ENCODE assay signal across 14 cellular contexts in genomic region chr7:44305564-44306507, GRCh38. TPM values are rescaled to one million over a fixed set of nuclear protein-coding genes. Genes with fewer than 3 reads are reported as not detected.
A peak's percentile ranks its signal among the peaks of the same experiment; 100 is the strongest.
DNase-seq lines count a peak whose midpoint lies in the region; ATAC-seq and TF ChIP-seq lines count a peak whose summit lies in the region.
"Had no signal": no experiment of that assay in that cellular context is flagged by ENCODE, and none has a peak within 500 bp of the region (broad histone marks: within the 10 kb centered on the region; RNA-seq: fewer than 3 reads in every experiment).

No MANE protein-coding gene starts in this region.

- DNase-seq in activated CD4-positive, alpha-beta T cell treated with anti-CD3 and anti-CD28 coated beads, Interleukin-2, amount 10 ng/mL, durations not matched to agents 24 days and 14 days = no peak
- DNase-seq in activated CD4-positive, alpha-beta T cell treated with anti-CD3 and anti-CD28 coated beads, Interleukin-2, amount 50 U/mL, for 1 hour = no peak
- DNase-seq in IMR-90 (no peak), glomerular visceral epithelial cell (ENCODE audit: extremely low spot score) (peak; percentile 81), sciatic nerve (ENCODE audit: low spot score) (peak; percentile 62), NCI-H2029 (lab: John Stamatoyannopoulos, UW) (no peak), CD14-positive monocyte (ENCODE audit: low spot score) (no peak), OCI-M1 (lab: John Stamatoyannopoulos, UW) (no peak)
- DNase-seq: activated naive CD4-positive, alpha-beta T cell had no signal

- in situ Hi-C loops in IMR-90 (cut with MboI; ENCODE audit: low sequenced_read_pairs) = no loop called here

- H3K27ac ChIP-seq in IMR-90 (ENCODE audit: insufficient read depth, low read length) = no peak overlapping the region
- H3K27ac ChIP-seq: cardiac muscle cell, SK-N-MC, skin epidermis, tibial artery had no signal

- dilution Hi-C loops in IMR-90 (cut with HindIII; ENCODE audit: low sequenced_read_pairs, unreplicated experiment) = no loop called here

- no peak overlapping the region for H2BK120ac ChIP-seq in IMR-90 (ENCODE audit: low read depth, low read length)

- BruUV-seq in IMR-90 (replicated peaks; lab: Mats Ljungman, UMichigan) = no TSS peak

- TF ChIP-seq CTCF in IMR-90 (conservative IDR thresholded peaks at IDR 0.05; ENCODE audit: low read depth, low read length) (no peak), CD14-positive monocyte (IDR thresholded peaks at IDR 0.05) (no peak)

- POLR2A ChIA-PET in IMR-90 (lab: Charles Lee; ENCODE audit: unreplicated experiment) = no interaction called here

- peaks cover 5% of the 10 kb centered on the region for H3K4me1 Mint-ChIP-seq in activated CD4-positive, alpha-beta T cell treated with anti-CD3 and anti-CD28 coated beads, Interleukin-2, amount 10 ng/mL, durations not matched to agents 24 days and 14 days
- H3K4me1 Mint-ChIP-seq in CD14-positive monocyte = peaks cover 5% of the 10 kb centered on the region

- no peak overlapping the region for H3K4me3 ChIP-seq in IMR-90 (ENCODE audit: insufficient read depth, low read depth, low read length)
- H3K4me3 ChIP-seq: cardiac muscle cell, SK-N-MC, skin epidermis, tibial artery had no signal

- ATAC-seq in IMR-90 (ENCODE audit: low read depth) (no peak), sciatic nerve (peak; percentile 54)
- ATAC-seq: esophagus mucosa had no signal

- H3K4me2 ChIP-seq in IMR-90 (ENCODE audit: low read depth, low read length) = no peak overlapping the region

- no peak overlapping the region for H3K4ac ChIP-seq in IMR-90 (ENCODE audit: low read depth, low read length)

- no peaks in the 10 kb centered on the region for H3K79me1 ChIP-seq in IMR-90 (ENCODE audit: low read depth in 1 of 2, low read length in 2 of 2)

- no peak overlapping the region for H3K18ac ChIP-seq in IMR-90 (ENCODE audit: low read depth, low read length)

- no peak overlapping the region for H2BK20ac ChIP-seq in IMR-90 (ENCODE audit: low read depth, low read length)

- H4K91ac ChIP-seq in IMR-90 (ENCODE audit: insufficient read depth, low read depth, low read length) = no peak overlapping the region

- no peak overlapping the region for H2BK15ac ChIP-seq in IMR-90 (ENCODE audit: low read depth, low read length)

- no peaks in the 10 kb centered on the region for H3K9me1 ChIP-seq in IMR-90 (ENCODE audit: insufficient read depth, low read length)

- H4K8ac ChIP-seq in IMR-90 (ENCODE audit: low read depth in 2 of 2, low read length in 2 of 2) = no peak overlapping the region

- H3K9me3 Mint-ChIP-seq in activated CD4-positive, alpha-beta T cell treated with anti-CD3 and anti-CD28 coated beads, Interleukin-2, amount 10 ng/mL, durations not matched to agents 24 days and 14 days = no peaks in the 10 kb centered on the region
- H3K9me3 Mint-ChIP-seq in CD14-positive monocyte = peaks cover 0 to 13% (median 4%) of the 10 kb centered on the region in 7 donors

- peak overlapping the region; percentile 62 for H3K27ac Mint-ChIP-seq in activated CD4-positive, alpha-beta T cell treated with anti-CD3 and anti-CD28 coated beads, Interleukin-2, amount 10 ng/mL, durations not matched to agents 24 days and 14 days
- peak overlapping the region in 1 of 7 donors; percentile 63 for H3K27ac Mint-ChIP-seq in CD14-positive monocyte

- H2AK5ac ChIP-seq in IMR-90 (ENCODE audit: low read depth, low read length) = no peak overlapping the region

- H4K5ac ChIP-seq in IMR-90 (ENCODE audit: low read depth, low read length) = no peak overlapping the region

- H3K9ac ChIP-seq in IMR-90 (ENCODE audit: low read depth, low read length) = no peak overlapping the region

- H3K27me3 Mint-ChIP-seq in activated CD4-positive, alpha-beta T cell treated with anti-CD3 and anti-CD28 coated beads, Interleukin-2, amount 10 ng/mL, durations not matched to agents 24 days and 14 days = peaks cover 26% of the 10 kb centered on the region
- H3K27me3 Mint-ChIP-seq in CD14-positive monocyte (ENCODE audit: low read depth in 3 of 3) = peaks cover 19 to 54% (median 23%) of the 10 kb centered on the region in 3 donors

- H3K14ac ChIP-seq in IMR-90 (replicated peaks; ENCODE audit: low read depth, low read length) = no peak overlapping the region

- peak overlapping the region; percentile 9 for H2AK9ac ChIP-seq in IMR-90 (replicated peaks; ENCODE audit: low read depth, low read length, poor library complexity)

- H3K4me3 Mint-ChIP-seq in activated CD4-positive, alpha-beta T cell treated with anti-CD3 and anti-CD28 coated beads, Interleukin-2, amount 10 ng/mL, durations not matched to agents 24 days and 14 days = no peak overlapping the region
- no peak overlapping the region for H3K4me3 Mint-ChIP-seq in CD14-positive monocyte

- H3K56ac ChIP-seq in IMR-90 (ENCODE audit: extremely low read depth, insufficient read depth, low read length) = no peak overlapping the region

- 56% methylated on average over 7 of the region's 12 CpGs; no CpG with 5 or more reads in 1 of the 2 experiments for WGBS in IMR-90 (ENCODE audit: extremely low coverage in 2 of 2, insufficient read length in 1 of 2), 2 experiments

- intact Hi-C loops in activated CD4-positive, alpha-beta T cell treated with anti-CD3 and anti-CD28 coated beads, Interleukin-2, amount 10 ng/mL, durations not matched to agents 24 days and 14 days (cut with micrococcal nuclease) = no loop called here
- intact Hi-C loops in IMR-90 (cut with micrococcal nuclease) = no loop called here
- intact Hi-C loops in sciatic nerve (cut with DNase I) = loop anchor here (10.0 kb wide), 1 partner anchor 61 kb away; no protein-coding TSS in a partner anchor
- intact Hi-C loops in CD14-positive monocyte (cut with micrococcal nuclease) = no loop called here

- no peak for TF ChIP-seq RAD21 in IMR-90 (IDR thresholded peaks at IDR 0.05; ENCODE audit: low read length)

- CTCF ChIA-PET in IMR-90 (lab: Yijun Ruan, JAX) = interaction anchor here (0.7 kb wide), 1 partner anchor 63 kb away, joined by 3 read pairs; no protein-coding TSS in a partner anchor

- no peak overlapping the region for H3K23ac ChIP-seq in IMR-90 (ENCODE audit: low read depth, low read length)

- H3K4me1 ChIP-seq in IMR-90 (ENCODE audit: control insufficient read depth, insufficient read depth, low read length) = 0 out of 2 replicates have a peak, but pooled peaks cover 1% of the 10 kb centered on the region

- no peak overlapping the region for H2BK5ac ChIP-seq in IMR-90 (ENCODE audit: low read depth, low read length, poor library complexity, severe bottlenecking)

- H3K27me3 ChIP-seq in IMR-90 (ENCODE audit: control insufficient read depth, insufficient read depth, low read length) = peaks cover 14% of the 10 kb centered on the region

- no peaks in the 10 kb centered on the region for H3K36me3 Mint-ChIP-seq in activated CD4-positive, alpha-beta T cell treated with anti-CD3 and anti-CD28 coated beads, Interleukin-2, amount 10 ng/mL, durations not matched to agents 24 days and 14 days (ENCODE audit: low read depth)
- no peaks in the 10 kb centered on the region for H3K36me3 Mint-ChIP-seq in CD14-positive monocyte

- H3K9me3 ChIP-seq in IMR-90 (ENCODE audit: control insufficient read depth, insufficient read depth, low read length) = no peaks in the 10 kb centered on the region
- H3K9me3 ChIP-seq: tibial artery had no signal

- peak overlapping the region; percentile 10 for H2AFZ ChIP-seq in IMR-90 (replicated peaks; ENCODE audit: low read length, poor library complexity)

- H3K36me3 ChIP-seq in IMR-90 (ENCODE audit: control insufficient read depth, insufficient read depth, low read length) = no peaks in the 10 kb centered on the region
- H3K36me3 ChIP-seq: cardiac muscle cell, tibial artery had no signal

- no peaks in the 10 kb centered on the region for H4K20me1 ChIP-seq in IMR-90 (ENCODE audit: insufficient read depth, low read length)

- no peak for TF ChIP-seq POLR2A in IMR-90 (IDR thresholded peaks at IDR 0.05; ENCODE audit: low read depth, low read length)

TF ChIP-seq in IMR-90, 13 proteins besides CTCF, POLR2A, EP300 and RAD21:
- TF ChIP-seq CHD1 (IDR thresholded peaks at IDR 0.05; ENCODE audit: low read depth, low read length) (no peak), BHLHE40 (IDR thresholded peaks at IDR 0.05; ENCODE audit: low read depth, low read length) (no peak), MXI1 (IDR thresholded peaks at IDR 0.05; ENCODE audit: borderline replicate concordance, low read depth, low read length) (no peak), RFX5 (IDR thresholded peaks at IDR 0.05; ENCODE audit: low read depth, low read length) (no peak), USF2 (IDR thresholded peaks at IDR 0.05; ENCODE audit: low read depth, low read length) (no peak), MAFK (IDR thresholded peaks at IDR 0.05; ENCODE audit: low read depth, low read length) (no peak)

RNA-seq across cellular contexts. Expression of gene CAMK2B, which starts 19.6 kb away (rescaled TPM):
- total RNA-seq in activated CD4-positive, alpha-beta T cell treated with anti-CD3 and anti-CD28 coated beads, Interleukin-2, amount 10 ng/mL, durations not matched to agents 24 days and 14 days = 1.3 and 1.6 TPM in 2 replicates
- 0.18 and 0.28 TPM in 2 replicates for total RNA-seq in IMR-90 (2012; rRNA removed)
- polyA plus RNA-seq in IMR-90 (2012; rRNA removed) = 0.14 and 0.36 TPM in 2 replicates
- 0.11 and 0.74 TPM in 2 replicates for polyA plus RNA-seq in IMR-90 (2012; cell fraction: cytosol; rRNA removed)
- 0.57 and 1.0 TPM in 2 replicates for polyA plus RNA-seq in IMR-90 (2012; cell fraction: nucleus; rRNA removed; ENCODE audit: low replicate concordance)
- 26.9 TPM for total RNA-seq in sciatic nerve
- not detected for polyA plus RNA-seq in CD14-positive monocyte

Comparison
In these comparisons a context has a peak if more than half of its experiments do, and no peak if none do; other contexts are left out.
1. DNase-seq: peak in glomerular visceral epithelial cell (single experiment) and sciatic nerve (single experiment); none in activated CD4-positive, alpha-beta T cell treated with anti-CD3 and anti-CD28 coated beads, Interleukin-2, amount 10 ng/mL, durations not matched to agents 24 days and 14 days (single experiment), activated CD4-positive, alpha-beta T cell treated with anti-CD3 and anti-CD28 coated beads, Interleukin-2, amount 50 U/mL, for 1 hour (single experiment), IMR-90 (single experiment), NCI-H2029 (single experiment), CD14-positive monocyte (single experiment) and OCI-M1 (single experiment).
2. RNA of gene CAMK2B, which starts 19.6 kb away (total RNA-seq): 26.9 TPM in sciatic nerve (single experiment); 1.3 to 1.6 TPM in activated CD4-positive, alpha-beta T cell treated with anti-CD3 and anti-CD28 coated beads, Interleukin-2, amount 10 ng/mL, durations not matched to agents 24 days and 14 days and 0.18 to 0.28 TPM in IMR-90; every median in the first group is over 10 times any median in the second.